Comparison of ENCODE assay signal across 24 cellular contexts in genomic region chr6:168671028-168671862, GRCh38.
DNase-seq lines count a peak whose midpoint lies in the region; ATAC-seq and TF ChIP-seq lines count a peak whose summit lies in the region.
"Had no signal": no experiment of that assay in that cellular context is flagged by ENCODE, and none has a peak within 500 bp of the region (broad histone marks: within the 10 kb centered on the region; RNA-seq: fewer than 3 reads in every experiment).

No MANE protein-coding gene starts in this region.

- H3K9me3 Mint-ChIP-seq in type B pancreatic cell (no peaks in the 10 kb centered on the region), immature natural killer cell (peaks cover 0 to 2% (median 0%) of the 10 kb centered on the region in 6 donors)

- no peak overlapping the region for H3K27ac Mint-ChIP-seq in type B pancreatic cell
- H3K27ac Mint-ChIP-seq in immature natural killer cell, result no peak overlapping the region
- H3K27ac Mint-ChIP-seq: CD4-positive, CD25-positive, alpha-beta regulatory T cell had no signal

- H3K27me3 Mint-ChIP-seq in type B pancreatic cell (no peaks in the 10 kb centered on the region), immature natural killer cell (ENCODE audit: low read depth in 3 of 3) (peaks cover 3 to 8% (median 7%) of the 10 kb centered on the region in 3 donors)
- H3K27me3 Mint-ChIP-seq: CD4-positive, CD25-positive, alpha-beta regulatory T cell had no signal

- intact Hi-C loops in left cardiac atrium (cut with DNase I) (no loop called here), left colon (cut with DNase I, micrococcal nuclease) (no loop called here)

- H3K4me1 Mint-ChIP-seq in type B pancreatic cell (ENCODE audit: unreplicated experiment), result peaks cover 29% of the 10 kb centered on the region
- no peaks in the 10 kb centered on the region for H3K4me1 Mint-ChIP-seq in immature natural killer cell
- H3K4me1 Mint-ChIP-seq: CD4-positive, CD25-positive, alpha-beta regulatory T cell had no signal

- TF ChIP-seq CTCF in right atrium auricular region (IDR thresholded peaks at IDR 0.05) (no peak), type B pancreatic cell (conservative IDR thresholded peaks at IDR 0.05) (no peak)

- H3K36me3 Mint-ChIP-seq in type B pancreatic cell (no peaks in the 10 kb centered on the region), immature natural killer cell (no peaks in the 10 kb centered on the region)
- H3K36me3 Mint-ChIP-seq: CD4-positive, CD25-positive, alpha-beta regulatory T cell had no signal

- no peak for ATAC-seq in left cardiac atrium
- peak; percentile 36 for ATAC-seq in left colon
- ATAC-seq in GM21737 (IDR thresholded peaks at IDR 0.05; ENCODE audit: unreplicated experiment), result no peak
- ATAC-seq: HCT116 had no signal

- no peaks in the 10 kb centered on the region for H3K36me3 ChIP-seq in right atrium auricular region
- no peaks in the 10 kb centered on the region for H3K36me3 ChIP-seq in mucosa of rectum (ENCODE audit: control insufficient read depth in 2 of 2, insufficient read depth in 2 of 2, low read length in 2 of 2)
- H3K36me3 ChIP-seq: BLaER1, SJSA1 had no signal

- peak overlapping the region in 1 of 2 donors; percentile 39 for H3K9ac ChIP-seq in mucosa of rectum (ENCODE audit: low read depth in 1 of 2, low read length in 2 of 2)
- H3K9ac ChIP-seq: BLaER1 had no signal

- no peak overlapping the region for H3K4me3 Mint-ChIP-seq in type B pancreatic cell
- no peak overlapping the region for H3K4me3 Mint-ChIP-seq in immature natural killer cell
- H3K4me3 Mint-ChIP-seq: CD4-positive, CD25-positive, alpha-beta regulatory T cell had no signal

- peak; percentile 28 for DNase-seq in right atrium auricular region (ENCODE audit: low spot score)
- no peak for DNase-seq in left cardiac atrium
- DNase-seq in left colon, result no peak
- peak; percentile 47 for DNase-seq in type B pancreatic cell (ENCODE audit: extremely low spot score, unreplicated experiment)
- no peak for DNase-seq in HPDE6-E6E7 (ENCODE audit: extremely low spot score)
- no peak for DNase-seq in immature natural killer cell
- DNase-seq: CD4-positive, CD25-positive, alpha-beta regulatory T cell; DMS53; Karpas-422; NCI-H1092; NCI-H1417 treated with DMSO at 0.1 percent for 48 hours; NCI-H187; NCI-H2081 treated with DMSO at 0.1 percent for 48 hours; NCI-H2171; NCI-H226; NCI-H510A; NCI-H69; Right ventricle myocardium superior; RPMI8226 had no signal

- H3K4me3 ChIP-seq in right atrium auricular region (no peak overlapping the region), mucosa of rectum (ENCODE audit: low read length in 2 of 2) (no peak overlapping the region)
- H3K4me3 ChIP-seq: BLaER1, SJSA1 had no signal

- no peaks in the 10 kb centered on the region for H3K9me3 ChIP-seq in right atrium auricular region
- no peaks in the 10 kb centered on the region for H3K9me3 ChIP-seq in mucosa of rectum (ENCODE audit: control insufficient read depth in 2 of 2, low read length in 2 of 2)
- H3K9me3 ChIP-seq: BLaER1 had no signal

- no peaks in the 10 kb centered on the region for H3K27me3 ChIP-seq in right atrium auricular region
- H3K27me3 ChIP-seq in mucosa of rectum (ENCODE audit: control insufficient read depth in 2 of 2, insufficient read depth in 2 of 2, low read length in 2 of 2), result no peaks in the 10 kb centered on the region
- H3K27me3 ChIP-seq: BLaER1, SJSA1 had no signal

- H3K27ac ChIP-seq in right atrium auricular region (no peak overlapping the region), mucosa of rectum (ENCODE audit: low read depth in 2 of 2, low read length in 2 of 2) (peak overlapping the region; percentile 63 to 81)
- H3K27ac ChIP-seq: BLaER1, SJSA1 had no signal

- no peaks in the 10 kb centered on the region for H3K4me1 ChIP-seq in right atrium auricular region
- peaks cover 11 to 13% of the 10 kb centered on the region in 2 donors for H3K4me1 ChIP-seq in mucosa of rectum (ENCODE audit: control insufficient read depth in 2 of 2, insufficient read depth in 2 of 2, low read length in 2 of 2)
- H3K4me1 ChIP-seq: BLaER1, SJSA1 had no signal

Comparison
In these comparisons a context has a peak if more than half of its experiments do, and no peak if none do; other contexts are left out.
1. DNase-seq: peak in right atrium auricular region (single experiment) and type B pancreatic cell (single experiment); none in left cardiac atrium (single experiment), left colon (0 of 2), HPDE6-E6E7 (single experiment) and immature natural killer cell (0 of 3).
2. H3K27ac ChIP-seq: peak in mucosa of rectum (2 of 2); none in right atrium auricular region (0 of 2).